In genomic region chr3:120170223-120170622, GRCh38 we compare ENCODE assay signal across 12 cellular contexts.
DNase-seq lines count a peak whose midpoint lies in the region; ATAC-seq and TF ChIP-seq lines count a peak whose summit lies in the region.
"Had no signal": no experiment of that assay in that cellular context is flagged by ENCODE, and none has a peak within 500 bp of the region (broad histone marks: within the 10 kb centered on the region; RNA-seq: fewer than 3 reads in every experiment).

No MANE protein-coding gene starts in this region.

- H3K4me3 Mint-ChIP-seq in stimulated activated naive B cell treated with anti-CD40 and anti-IgM and Interleukin-4, amounts not matched to agents 10 μg/mL and 1 μg/mL and 100 μg/mL, for 72 hours: no peak overlapping the region
- H3K4me3 Mint-ChIP-seq: T-helper 2 cell treated with Interferon-gamma antibody and Interleukin-4, amounts not matched to agents 5 μg/mL and 100 μg/mL, for 36 hours had no signal

- no peaks in the 10 kb centered on the region for H3K36me3 ChIP-seq in heart left ventricle

- H3K27me3 ChIP-seq in heart left ventricle: no peaks in the 10 kb centered on the region

- H3K9me3 ChIP-seq in heart left ventricle: no peaks in the 10 kb centered on the region

- TF ChIP-seq CTCF in heart left ventricle (IDR thresholded peaks at IDR 0.05): no peak

- no peak overlapping the region for H3K27ac ChIP-seq in heart left ventricle

- H3K27ac Mint-ChIP-seq in stimulated activated naive B cell treated with anti-CD40 and anti-IgM and Interleukin-4, amounts not matched to agents 10 μg/mL and 1 μg/mL and 100 μg/mL, for 72 hours: no peak overlapping the region
- H3K27ac Mint-ChIP-seq: T-helper 2 cell treated with Interferon-gamma antibody and Interleukin-4, amounts not matched to agents 5 μg/mL and 100 μg/mL, for 36 hours had no signal

- no peaks in the 10 kb centered on the region for H3K9me3 Mint-ChIP-seq in stimulated activated naive B cell treated with anti-CD40 and anti-IgM and Interleukin-4, amounts not matched to agents 10 μg/mL and 1 μg/mL and 100 μg/mL, for 72 hours
- H3K9me3 Mint-ChIP-seq: T-helper 2 cell treated with Interferon-gamma antibody and Interleukin-4, amounts not matched to agents 5 μg/mL and 100 μg/mL, for 36 hours had no signal

- 80 to 91% (median 85%) methylated on average over 2 of the region's 2 CpGs for WGBS in heart left ventricle, 4 donors

- H3K27me3 Mint-ChIP-seq in stimulated activated naive B cell treated with anti-CD40 and anti-IgM and Interleukin-4, amounts not matched to agents 10 μg/mL and 1 μg/mL and 100 μg/mL, for 72 hours: no peaks in the 10 kb centered on the region

- H3K36me3 Mint-ChIP-seq in stimulated activated naive B cell treated with anti-CD40 and anti-IgM and Interleukin-4, amounts not matched to agents 10 μg/mL and 1 μg/mL and 100 μg/mL, for 72 hours: no peaks in the 10 kb centered on the region

- no peak overlapping the region for H3K4me3 ChIP-seq in heart left ventricle

- intact Hi-C loops in cardiac septum (cut with DNase I) (no loop called here), left ventricle myocardium superior (cut with micrococcal nuclease) (no loop called here), heart left ventricle (cut with DNase I) (no loop called here)

- peak; percentile 50 for ATAC-seq in HG02798 (IDR thresholded peaks at IDR 0.05; ENCODE audit: poor library complexity, unreplicated experiment)
- no peak for ATAC-seq in left ventricle myocardium superior
- ATAC-seq in stimulated activated naive B cell treated with anti-CD40 and anti-IgM and Interleukin-4, amounts not matched to agents 10 μg/mL and 1 μg/mL and 100 μg/mL, for 72 hours (replicated peaks): no peak
- ATAC-seq in heart left ventricle: no peak

- TF ChIP-seq POLR2A in heart left ventricle (IDR thresholded peaks at IDR 0.05): no peak

- peak; percentile 49 for DNase-seq in COR-L47 (lab: John Stamatoyannopoulos, UW)
- DNase-seq in SW 1271 (lab: John Stamatoyannopoulos, UW): peak; percentile 62 to 71
- peak; percentile 96 for DNase-seq in kidney tubule cell (ENCODE audit: low spot score)
- DNase-seq in cardiac septum (ENCODE audit: low spot score): no peak
- DNase-seq in left ventricle myocardium superior: no peak
- no peak for DNase-seq in stimulated activated naive B cell treated with anti-CD40 and anti-IgM and Interleukin-4, amounts not matched to agents 10 μg/mL and 1 μg/mL and 100 μg/mL, for 72 hours
- no peak for DNase-seq in heart left ventricle
- DNase-seq: activated naive CD4-positive, alpha-beta T cell; NCI-H1694; stimulated activated CD4-positive, alpha-beta T cell treated with anti-CD3 and anti-CD28 coated beads, Interleukin-2, amount 100 ng/mL, for 48 hours had no signal

- no peaks in the 10 kb centered on the region for H3K4me1 ChIP-seq in heart left ventricle

- H3K4me1 Mint-ChIP-seq in stimulated activated naive B cell treated with anti-CD40 and anti-IgM and Interleukin-4, amounts not matched to agents 10 μg/mL and 1 μg/mL and 100 μg/mL, for 72 hours: no peaks in the 10 kb centered on the region

Comparison
In these comparisons a context has a peak if more than half of its experiments do, and no peak if none do; other contexts are left out.
1. DNase-seq: peak in COR-L47 (single experiment), SW 1271 (2 of 2) and kidney tubule cell (single experiment); none in cardiac septum (single experiment), left ventricle myocardium superior (single experiment), stimulated activated naive B cell treated with anti-CD40 and anti-IgM and Interleukin-4, amounts not matched to agents 10 μg/mL and 1 μg/mL and 100 μg/mL, for 72 hours (single experiment) and heart left ventricle (0 of 5).